Comparison of ENCODE assay signal across 1 cellular context in the genomic region with DNA sequence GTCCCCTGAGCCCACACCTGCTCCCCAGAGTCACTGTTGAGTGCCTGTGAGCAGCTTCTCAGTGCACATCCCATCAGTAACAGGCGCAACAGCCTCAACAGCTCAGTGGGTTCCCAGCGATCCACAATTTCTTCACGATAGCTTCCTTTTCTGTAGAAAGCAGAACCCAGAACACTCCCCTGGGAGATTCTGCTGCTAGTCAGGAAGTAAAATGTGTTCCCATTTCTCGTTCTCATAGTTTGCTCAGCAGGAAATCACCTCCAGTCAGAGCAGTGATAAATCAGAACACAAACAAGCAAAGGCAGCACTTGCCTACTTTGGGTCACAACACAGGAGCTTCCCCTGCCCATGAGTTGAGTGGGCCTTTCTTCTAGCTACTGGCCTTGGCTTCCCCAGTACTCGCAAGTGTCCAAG.
TF ChIP-seq lines count a peak whose summit lies in the region.

No MANE protein-coding gene starts in this region.

TF ChIP-seq in HepG2, 621 proteins besides CTCF, POLR2A, EP300 and RAD21 (continued from another document):
- TF ChIP-seq, protein P1, sequence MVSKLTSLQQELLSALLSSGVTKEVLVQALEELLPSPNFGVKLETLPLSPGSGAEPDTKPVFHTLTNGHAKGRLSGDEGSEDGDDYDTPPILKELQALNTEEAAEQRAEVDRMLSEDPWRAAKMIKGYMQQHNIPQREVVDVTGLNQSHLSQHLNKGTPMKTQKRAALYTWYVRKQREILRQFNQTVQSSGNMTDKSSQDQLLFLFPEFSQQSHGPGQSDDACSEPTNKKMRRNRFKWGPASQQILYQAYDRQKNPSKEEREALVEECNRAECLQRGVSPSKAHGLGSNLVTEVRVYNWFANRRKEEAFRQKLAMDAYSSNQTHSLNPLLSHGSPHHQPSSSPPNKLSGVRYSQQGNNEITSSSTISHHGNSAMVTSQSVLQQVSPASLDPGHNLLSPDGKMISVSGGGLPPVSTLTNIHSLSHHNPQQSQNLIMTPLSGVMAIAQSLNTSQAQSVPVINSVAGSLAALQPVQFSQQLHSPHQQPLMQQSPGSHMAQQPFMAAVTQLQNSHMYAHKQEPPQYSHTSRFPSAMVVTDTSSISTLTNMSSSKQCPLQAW (CRISPR knock-in tag; IDR thresholded peaks at IDR 0.05) = no peak
- TF ChIP-seq, protein P2, sequence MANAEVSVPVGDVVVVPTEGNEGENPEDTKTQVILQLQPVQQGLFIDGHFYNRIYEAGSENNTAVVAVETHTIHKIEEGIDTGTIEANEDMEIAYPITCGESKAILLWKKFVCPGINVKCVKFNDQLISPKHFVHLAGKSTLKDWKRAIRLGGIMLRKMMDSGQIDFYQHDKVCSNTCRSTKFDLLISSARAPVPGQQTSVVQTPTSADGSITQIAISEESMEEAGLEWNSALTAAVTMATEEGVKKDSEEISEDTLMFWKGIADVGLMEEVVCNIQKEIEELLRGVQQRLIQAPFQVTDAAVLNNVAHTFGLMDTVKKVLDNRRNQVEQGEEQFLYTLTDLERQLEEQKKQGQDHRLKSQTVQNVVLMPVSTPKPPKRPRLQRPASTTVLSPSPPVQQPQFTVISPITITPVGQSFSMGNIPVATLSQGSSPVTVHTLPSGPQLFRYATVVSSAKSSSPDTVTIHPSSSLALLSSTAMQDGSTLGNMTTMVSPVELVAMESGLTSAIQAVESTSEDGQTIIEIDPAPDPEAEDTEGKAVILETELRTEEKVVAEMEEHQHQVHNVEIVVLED (CRISPR knock-in tag; IDR thresholded peaks at IDR 0.05; ENCODE audit: borderline replicate concordance) = no peak
- TF ChIP-seq ZKSCAN8 (CRISPR knock-in tag; IDR thresholded peaks at IDR 0.05; ENCODE audit: borderline replicate concordance) (no peak), YEATS2 (CRISPR knock-in tag; IDR thresholded peaks at IDR 0.05; ENCODE audit: borderline replicate concordance) (no peak), ZNF530 (CRISPR knock-in tag; IDR thresholded peaks at IDR 0.05; ENCODE audit: low read depth) (no peak), REXO4 (CRISPR knock-in tag; IDR thresholded peaks at IDR 0.05; ENCODE audit: borderline replicate concordance) (no peak), ZNF441 (CRISPR knock-in tag; IDR thresholded peaks at IDR 0.05; ENCODE audit: borderline replicate concordance) (no peak), KMT2B (CRISPR knock-in tag; IDR thresholded peaks at IDR 0.05) (no peak), NRL (CRISPR knock-in tag; IDR thresholded peaks at IDR 0.05; ENCODE audit: borderline replicate concordance) (no peak), SNRNP70 (IDR thresholded peaks at IDR 0.05; ENCODE audit: low read depth, low read length) (no peak), ZNF589 (CRISPR knock-in tag; conservative IDR thresholded peaks at IDR 0.05) (no peak), ZNF296 (CRISPR knock-in tag; conservative IDR thresholded peaks at IDR 0.05) (no peak), ZNF644 (CRISPR knock-in tag; IDR thresholded peaks at IDR 0.05; ENCODE audit: low read depth) (no peak)
- TF ChIP-seq, protein P3, sequence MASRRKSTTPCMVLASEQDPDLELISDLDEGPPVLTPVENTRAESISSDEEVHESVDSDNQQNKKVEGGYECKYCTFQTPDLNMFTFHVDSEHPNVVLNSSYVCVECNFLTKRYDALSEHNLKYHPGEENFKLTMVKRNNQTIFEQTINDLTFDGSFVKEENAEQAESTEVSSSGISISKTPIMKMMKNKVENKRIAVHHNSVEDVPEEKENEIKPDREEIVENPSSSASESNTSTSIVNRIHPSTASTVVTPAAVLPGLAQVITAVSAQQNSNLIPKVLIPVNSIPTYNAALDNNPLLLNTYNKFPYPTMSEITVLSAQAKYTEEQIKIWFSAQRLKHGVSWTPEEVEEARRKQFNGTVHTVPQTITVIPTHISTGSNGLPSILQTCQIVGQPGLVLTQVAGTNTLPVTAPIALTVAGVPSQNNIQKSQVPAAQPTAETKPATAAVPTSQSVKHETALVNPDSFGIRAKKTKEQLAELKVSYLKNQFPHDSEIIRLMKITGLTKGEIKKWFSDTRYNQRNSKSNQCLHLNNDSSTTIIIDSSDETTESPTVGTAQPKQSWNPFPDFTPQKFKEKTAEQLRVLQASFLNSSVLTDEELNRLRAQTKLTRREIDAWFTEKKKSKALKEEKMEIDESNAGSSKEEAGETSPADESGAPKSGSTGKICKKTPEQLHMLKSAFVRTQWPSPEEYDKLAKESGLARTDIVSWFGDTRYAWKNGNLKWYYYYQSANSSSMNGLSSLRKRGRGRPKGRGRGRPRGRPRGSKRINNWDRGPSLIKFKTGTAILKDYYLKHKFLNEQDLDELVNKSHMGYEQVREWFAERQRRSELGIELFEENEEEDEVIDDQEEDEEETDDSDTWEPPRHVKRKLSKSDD (CRISPR knock-in tag; IDR thresholded peaks at IDR 0.05; ENCODE audit: low read depth) = no peak
- TF ChIP-seq, protein P4, sequence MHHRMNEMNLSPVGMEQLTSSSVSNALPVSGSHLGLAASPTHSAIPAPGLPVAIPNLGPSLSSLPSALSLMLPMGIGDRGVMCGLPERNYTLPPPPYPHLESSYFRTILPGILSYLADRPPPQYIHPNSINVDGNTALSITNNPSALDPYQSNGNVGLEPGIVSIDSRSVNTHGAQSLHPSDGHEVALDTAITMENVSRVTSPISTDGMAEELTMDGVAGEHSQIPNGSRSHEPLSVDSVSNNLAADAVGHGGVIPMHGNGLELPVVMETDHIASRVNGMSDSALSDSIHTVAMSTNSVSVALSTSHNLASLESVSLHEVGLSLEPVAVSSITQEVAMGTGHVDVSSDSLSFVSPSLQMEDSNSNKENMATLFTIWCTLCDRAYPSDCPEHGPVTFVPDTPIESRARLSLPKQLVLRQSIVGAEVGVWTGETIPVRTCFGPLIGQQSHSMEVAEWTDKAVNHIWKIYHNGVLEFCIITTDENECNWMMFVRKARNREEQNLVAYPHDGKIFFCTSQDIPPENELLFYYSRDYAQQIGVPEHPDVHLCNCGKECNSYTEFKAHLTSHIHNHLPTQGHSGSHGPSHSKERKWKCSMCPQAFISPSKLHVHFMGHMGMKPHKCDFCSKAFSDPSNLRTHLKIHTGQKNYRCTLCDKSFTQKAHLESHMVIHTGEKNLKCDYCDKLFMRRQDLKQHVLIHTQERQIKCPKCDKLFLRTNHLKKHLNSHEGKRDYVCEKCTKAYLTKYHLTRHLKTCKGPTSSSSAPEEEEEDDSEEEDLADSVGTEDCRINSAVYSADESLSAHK (CRISPR knock-in tag; IDR thresholded peaks at IDR 0.05; ENCODE audit: borderline replicate concordance) = no peak
